In genomic region chr9:33510264-33511183, GRCh38 we compare ENCODE assay signal across 8 cellular contexts. TPM values are rescaled to one million over a fixed set of nuclear protein-coding genes. Genes with fewer than 3 reads are reported as not detected.
DNase-seq lines count a peak whose midpoint lies in the region; ATAC-seq lines count a peak whose summit lies in the region.

No MANE protein-coding gene starts in this region.

- DNase-seq in DMS153 treated with DMSO at 0.1 percent for 48 hours (lab: John Stamatoyannopoulos, UW; ENCODE audit: unreplicated experiment) (peak; percentile 56), NOMO-1 treated with DMSO at 0.1 percent for 48 hours (lab: John Stamatoyannopoulos, UW; ENCODE audit: unreplicated experiment) (peak; percentile 64), fibroblast of gingiva (ENCODE audit: low read depth) (peak; percentile 62)
- peak; percentile 26 for DNase-seq in activated T-helper 2 cell treated with anti-CD3 and anti-CD28 coated beads, Interferon-gamma antibody, Interleukin-2, Interleukin-4, amounts not matched to agents 10 μg/mL and 5 μg/mL and 100 μg/mL, durations not matched to agents 14 hours and 24 hours and 36 hours (ENCODE audit: low spot score)

- H3K36me3 Mint-ChIP-seq in activated T-helper 2 cell treated with anti-CD3 and anti-CD28 coated beads, Interferon-gamma antibody, Interleukin-2, Interleukin-4, amounts not matched to agents 10 μg/mL and 5 μg/mL and 100 μg/mL, durations not matched to agents 14 hours and 24 hours and 36 hours (ENCODE audit: low read depth): no peaks in the 10 kb centered on the region

- ATAC-seq in HG02885 (IDR thresholded peaks at IDR 0.05; ENCODE audit: poor library complexity, unreplicated experiment) (peak; percentile 63), HG03108 (IDR thresholded peaks at IDR 0.05; ENCODE audit: unreplicated experiment) (no peak)

- H3K9ac ChIP-seq in mucosa of rectum (ENCODE audit: low read depth in 1 of 2, low read length in 2 of 2) (peak overlapping the region; percentile 68 to 74), subcutaneous abdominal adipose tissue (ENCODE audit: low read length in 5 of 5) (peak overlapping the region; percentile 73 to 92 (median 81))

- H3K4me3 Mint-ChIP-seq in activated T-helper 2 cell treated with anti-CD3 and anti-CD28 coated beads, Interferon-gamma antibody, Interleukin-2, Interleukin-4, amounts not matched to agents 10 μg/mL and 5 μg/mL and 100 μg/mL, durations not matched to agents 14 hours and 24 hours and 36 hours (ENCODE audit: low read depth): peak overlapping the region; percentile 90

- H3K27me3 Mint-ChIP-seq in activated T-helper 2 cell treated with anti-CD3 and anti-CD28 coated beads, Interferon-gamma antibody, Interleukin-2, Interleukin-4, amounts not matched to agents 10 μg/mL and 5 μg/mL and 100 μg/mL, durations not matched to agents 14 hours and 24 hours and 36 hours (ENCODE audit: low read depth): peaks cover 7% of the 10 kb centered on the region

- H3K27ac Mint-ChIP-seq in activated T-helper 2 cell treated with anti-CD3 and anti-CD28 coated beads, Interferon-gamma antibody, Interleukin-2, Interleukin-4, amounts not matched to agents 10 μg/mL and 5 μg/mL and 100 μg/mL, durations not matched to agents 14 hours and 24 hours and 36 hours: peak overlapping the region; percentile 86

- intact Hi-C loops in activated T-helper 2 cell treated with anti-CD3 and anti-CD28 coated beads, Interferon-gamma antibody, Interleukin-2, Interleukin-4, amounts not matched to agents 10 μg/mL and 5 μg/mL and 100 μg/mL, durations not matched to agents 14 hours and 24 hours and 36 hours (cut with micrococcal nuclease): no loop called here

- H3K36me3 ChIP-seq in mucosa of rectum (ENCODE audit: control insufficient read depth in 2 of 2, insufficient read depth in 2 of 2, low read length in 2 of 2) (no peaks in the 10 kb centered on the region), subcutaneous abdominal adipose tissue (ENCODE audit: control insufficient read depth in 5 of 5, insufficient read depth in 5 of 5, low read length in 5 of 5) (no peaks in the 10 kb centered on the region)

- H3K9me3 Mint-ChIP-seq in activated T-helper 2 cell treated with anti-CD3 and anti-CD28 coated beads, Interferon-gamma antibody, Interleukin-2, Interleukin-4, amounts not matched to agents 10 μg/mL and 5 μg/mL and 100 μg/mL, durations not matched to agents 14 hours and 24 hours and 36 hours: no peaks in the 10 kb centered on the region

- H3K4me1 Mint-ChIP-seq in activated T-helper 2 cell treated with anti-CD3 and anti-CD28 coated beads, Interferon-gamma antibody, Interleukin-2, Interleukin-4, amounts not matched to agents 10 μg/mL and 5 μg/mL and 100 μg/mL, durations not matched to agents 14 hours and 24 hours and 36 hours (ENCODE audit: low read depth): peaks cover 17% of the 10 kb centered on the region

- H3K27ac ChIP-seq in mucosa of rectum (ENCODE audit: low read depth in 2 of 2, low read length in 2 of 2) (peak overlapping the region; percentile 58 to 63), subcutaneous abdominal adipose tissue (ENCODE audit: low read depth, low read length) (peak overlapping the region; percentile 85)

- no peaks in the 10 kb centered on the region for H3K4me1 ChIP-seq in mucosa of rectum (ENCODE audit: control insufficient read depth in 2 of 2, insufficient read depth in 2 of 2, low read length in 2 of 2)
- no peaks in the 10 kb centered on the region for H3K4me1 ChIP-seq in subcutaneous abdominal adipose tissue (ENCODE audit: control insufficient read depth in 5 of 5, insufficient read depth in 5 of 5, low read length in 5 of 5)

- no peaks in the 10 kb centered on the region for H3K9me3 ChIP-seq in mucosa of rectum (ENCODE audit: control insufficient read depth in 2 of 2, low read length in 2 of 2)
- H3K9me3 ChIP-seq in subcutaneous abdominal adipose tissue (ENCODE audit: control insufficient read depth in 5 of 5, low read length in 5 of 5): peaks cover 0 to 5% (median 3%) of the 10 kb centered on the region in 5 donors

- peak overlapping the region; percentile 75 to 79 for H3K4me3 ChIP-seq in mucosa of rectum (ENCODE audit: low read length in 2 of 2)
- H3K4me3 ChIP-seq in subcutaneous abdominal adipose tissue (ENCODE audit: low read depth in 1 of 5, low read length in 5 of 5): peak overlapping the region; percentile 79 to 87 (median 82)

- H3K27me3 ChIP-seq in mucosa of rectum (ENCODE audit: control insufficient read depth in 2 of 2, insufficient read depth in 2 of 2, low read length in 2 of 2) (peaks cover 0 to 2% of the 10 kb centered on the region in 2 donors), subcutaneous abdominal adipose tissue (ENCODE audit: control insufficient read depth in 5 of 5, insufficient read depth in 4 of 5, low read length in 5 of 5) (no peaks in the 10 kb centered on the region)

RNA-seq across cellular contexts. Expression of gene ANKRD18B, which starts 13.5 kb away (rescaled TPM):
- 1.6 and 2.6 TPM in 2 replicates for total RNA-seq in activated T-helper 2 cell treated with anti-CD3 and anti-CD28 coated beads, Interferon-gamma antibody, Interleukin-2, Interleukin-4, amounts not matched to agents 10 μg/mL and 5 μg/mL and 100 μg/mL, durations not matched to agents 14 hours and 24 hours and 36 hours

RNA-seq across cellular contexts. Expression of gene NOL6, which starts 36.8 kb away (rescaled TPM):
- total RNA-seq in activated T-helper 2 cell treated with anti-CD3 and anti-CD28 coated beads, Interferon-gamma antibody, Interleukin-2, Interleukin-4, amounts not matched to agents 10 μg/mL and 5 μg/mL and 100 μg/mL, durations not matched to agents 14 hours and 24 hours and 36 hours: 61.9 and 65.3 TPM in 2 replicates
